Comparison of ENCODE assay signal across 1 cellular context in the genomic region with DNA sequence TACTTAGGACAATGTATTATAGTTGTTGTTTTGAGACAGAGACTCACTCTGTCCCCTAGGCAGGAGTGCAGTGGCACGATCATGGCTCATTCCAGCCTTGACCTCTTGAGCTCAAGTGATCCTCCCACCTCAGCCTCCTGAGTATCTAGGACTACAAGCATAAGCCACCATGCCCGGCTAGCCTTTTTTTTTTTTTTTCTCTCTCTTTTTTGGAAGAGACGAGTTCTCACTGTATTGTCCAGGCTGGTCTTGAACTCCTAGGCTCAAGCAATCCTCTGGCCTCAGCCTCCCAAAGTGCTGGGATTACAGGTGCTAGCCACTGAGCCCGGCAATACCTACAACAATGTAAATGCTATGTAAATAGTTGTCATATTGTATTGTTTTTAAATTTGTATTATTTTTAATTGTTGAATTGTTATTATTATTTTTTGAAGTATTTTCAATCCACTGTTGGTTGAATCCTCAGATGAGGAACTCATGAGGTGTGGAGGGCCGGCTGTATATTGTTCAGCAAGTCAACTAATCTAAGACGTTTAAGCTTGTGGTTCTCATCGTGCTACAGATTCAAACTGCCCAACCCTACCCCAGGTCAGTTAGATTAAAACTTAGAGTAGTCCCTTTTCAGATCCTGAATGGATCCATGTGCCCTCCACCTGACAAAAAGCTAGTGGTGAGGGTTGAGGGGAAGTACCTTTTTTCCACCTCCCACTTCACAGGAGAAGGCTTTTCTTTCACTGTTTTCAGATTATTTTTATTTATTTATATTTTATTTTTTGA.
TF ChIP-seq lines count a peak whose summit lies in the region.

No MANE protein-coding gene starts in this region.

TF ChIP-seq in K562, 482 proteins besides CTCF, POLR2A, EP300 and RAD21 (continued from another document):
- TF ChIP-seq, protein P1, sequence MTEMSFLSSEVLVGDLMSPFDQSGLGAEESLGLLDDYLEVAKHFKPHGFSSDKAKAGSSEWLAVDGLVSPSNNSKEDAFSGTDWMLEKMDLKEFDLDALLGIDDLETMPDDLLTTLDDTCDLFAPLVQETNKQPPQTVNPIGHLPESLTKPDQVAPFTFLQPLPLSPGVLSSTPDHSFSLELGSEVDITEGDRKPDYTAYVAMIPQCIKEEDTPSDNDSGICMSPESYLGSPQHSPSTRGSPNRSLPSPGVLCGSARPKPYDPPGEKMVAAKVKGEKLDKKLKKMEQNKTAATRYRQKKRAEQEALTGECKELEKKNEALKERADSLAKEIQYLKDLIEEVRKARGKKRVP (CRISPR knock-in tag; IDR thresholded peaks at IDR 0.05): no peak
- no peak for TF ChIP-seq IFI16 (CRISPR knock-in tag; IDR thresholded peaks at IDR 0.05)
- no peak for TF ChIP-seq CBX3 (IDR thresholded peaks at IDR 0.05; ENCODE audit: borderline replicate concordance in 1 of 2, low read length in 2 of 2)
- 0 out of 2 replicates have a peak, but pooled peaks have one; percentile 30 for TF ChIP-seq E2F3 (CRISPR knock-in tag; IDR thresholded peaks at IDR 0.05)
- TF ChIP-seq SIX5 (IDR thresholded peaks at IDR 0.05; ENCODE audit: borderline replicate concordance in 1 of 2, insufficient read depth in 1 of 2, low read depth in 1 of 2, low read length in 2 of 2): 0 out of 4 replicates have a peak, but pooled peaks of 1 of the 2 experiments have one; percentile 4
- TF ChIP-seq ZNF41 (CRISPR knock-in tag; conservative IDR thresholded peaks at IDR 0.05): no peak
- no peak for TF ChIP-seq ZNF175 (CRISPR knock-in tag; IDR thresholded peaks at IDR 0.05; ENCODE audit: low read depth)
- TF ChIP-seq RCOR1 (IDR thresholded peaks at IDR 0.05; ENCODE audit: borderline replicate concordance in 1 of 2, low read depth in 2 of 2, low read length in 2 of 2): 0 out of 4 replicates have a peak, but pooled peaks of 1 of the 2 experiments have one; percentile 16
- no peak for TF ChIP-seq HMG20B (CRISPR knock-in tag; IDR thresholded peaks at IDR 0.05)
- TF ChIP-seq ETV5 (CRISPR knock-in tag; IDR thresholded peaks at IDR 0.05; ENCODE audit: low read depth): no peak
- TF ChIP-seq ZNF224 (CRISPR knock-in tag; IDR thresholded peaks at IDR 0.05): no peak
- no peak for TF ChIP-seq KLF16 (IDR thresholded peaks at IDR 0.05)
- peak in 1 of 2 experiments; percentile 50; a peak in 1 of 4 replicates for TF ChIP-seq FOXA3 (CRISPR knock-in tag; conservative IDR thresholded peaks at IDR 0.05 in 1 of 2, IDR thresholded peaks at IDR 0.05 in 1 of 2)
- no peak for TF ChIP-seq TFE3 (CRISPR knock-in tag; IDR thresholded peaks at IDR 0.05)
